Comparison of ENCODE assay signal across 16 cellular contexts in genomic region chr2:24297663-24298062, GRCh38.
A peak's percentile ranks its signal among the peaks of the same experiment; 100 is the strongest.
DNase-seq lines count a peak whose midpoint lies in the region; ATAC-seq and TF ChIP-seq lines count a peak whose summit lies in the region.
"Had no signal": no experiment of that assay in that cellular context is flagged by ENCODE, and none has a peak within 500 bp of the region (broad histone marks: within the 10 kb centered on the region; RNA-seq: fewer than 3 reads in every experiment).

No MANE protein-coding gene starts in this region.

- H3K4ac ChIP-seq in IMR-90 (ENCODE audit: low read depth, low read length) = no peak overlapping the region

- H3K27me3 Mint-ChIP-seq in activated T-cell treated with anti-CD3 and anti-CD28 coated beads, Interleukin-2, amount 50 U/mL, for 24 hours = no peaks in the 10 kb centered on the region
- no peaks in the 10 kb centered on the region for H3K27me3 Mint-ChIP-seq in activated T-cell treated with anti-CD3 and anti-CD28 coated beads, Interleukin-2, amount 50 U/mL, for 4 hours (ENCODE audit: low read depth)
- no peaks in the 10 kb centered on the region for H3K27me3 Mint-ChIP-seq in endothelial cell (ENCODE audit: unreplicated experiment)
- no peaks in the 10 kb centered on the region for H3K27me3 Mint-ChIP-seq in T-helper 2 cell treated with Interferon-gamma antibody and Interleukin-4, amounts not matched to agents 5 μg/mL and 100 μg/mL, for 36 hours (ENCODE audit: low read depth)
- H3K27me3 Mint-ChIP-seq: CD4-positive, alpha-beta T cell had no signal

- DNase-seq in activated T-cell treated with anti-CD3 and anti-CD28 coated beads, Interleukin-2, amount 50 U/mL, for 24 hours = no peak
- DNase-seq in activated T-cell treated with anti-CD3 and anti-CD28 coated beads, Interleukin-2, amount 50 U/mL, for 4 hours = no peak
- DNase-seq in ELR (ENCODE audit: low read depth) (peak; percentile 4), IMR-90 (peak; percentile 36), endothelial cell (ENCODE audit: low spot score) (no peak), dorsolateral prefrontal cortex (no peak)
- no peak for DNase-seq in T-helper 2 cell treated with Interferon-gamma antibody and Interleukin-4, amounts not matched to agents 5 μg/mL and 100 μg/mL, for 36 hours (ENCODE audit: low spot score)
- DNase-seq: AML-193; Caco-2; CD4-positive, alpha-beta T cell; GDM1; GOT3; H7 had no signal

- H3K4me3 ChIP-seq in IMR-90 (ENCODE audit: insufficient read depth, low read depth, low read length) (no peak overlapping the region), dorsolateral prefrontal cortex (no peak overlapping the region)

- H3K23ac ChIP-seq in IMR-90 (ENCODE audit: low read depth, low read length) = 0 out of 2 replicates have a peak overlapping the region, but pooled peaks have one; percentile 24

- no peak overlapping the region for H3K4me3 Mint-ChIP-seq in activated T-cell treated with anti-CD3 and anti-CD28 coated beads, Interleukin-2, amount 50 U/mL, for 24 hours
- no peak overlapping the region for H3K4me3 Mint-ChIP-seq in activated T-cell treated with anti-CD3 and anti-CD28 coated beads, Interleukin-2, amount 50 U/mL, for 4 hours
- peak overlapping the region; percentile 63 for H3K4me3 Mint-ChIP-seq in endothelial cell (ENCODE audit: unreplicated experiment)
- no peak overlapping the region for H3K4me3 Mint-ChIP-seq in T-helper 2 cell treated with Interferon-gamma antibody and Interleukin-4, amounts not matched to agents 5 μg/mL and 100 μg/mL, for 36 hours
- H3K4me3 Mint-ChIP-seq: CD4-positive, alpha-beta T cell had no signal

- H2BK120ac ChIP-seq in IMR-90 (ENCODE audit: low read depth, low read length) = no peak overlapping the region

- in situ Hi-C loops in IMR-90 (cut with MboI; ENCODE audit: low sequenced_read_pairs) = no loop called here

- peaks cover 8% of the 10 kb centered on the region for H3K9me3 ChIP-seq in IMR-90 (ENCODE audit: control insufficient read depth, insufficient read depth, low read length)
- H3K9me3 ChIP-seq: Caco-2 had no signal

- no peak for TF ChIP-seq POLR2A in IMR-90 (IDR thresholded peaks at IDR 0.05; ENCODE audit: low read depth, low read length)

- intact Hi-C loops in IMR-90 (cut with micrococcal nuclease) = no loop called here
- intact Hi-C loops in dorsolateral prefrontal cortex (cut with DNase I) = no loop called here

- peak overlapping the region; percentile 15; the same call in 1 of the 2 replicates for H3K27ac ChIP-seq in IMR-90 (ENCODE audit: insufficient read depth, low read length)
- H3K27ac ChIP-seq in dorsolateral prefrontal cortex = no peak overlapping the region
- H3K27ac ChIP-seq: C4-2B had no signal

- no peak overlapping the region for H2AK9ac ChIP-seq in IMR-90 (replicated peaks; ENCODE audit: low read depth, low read length, poor library complexity)

- no peak overlapping the region for H3K9ac ChIP-seq in IMR-90 (ENCODE audit: low read depth, low read length)

- H2AK5ac ChIP-seq in IMR-90 (ENCODE audit: low read depth, low read length) = no peak overlapping the region

- no peak overlapping the region for H3K4me2 ChIP-seq in IMR-90 (ENCODE audit: low read depth, low read length)

- no CpG with 5 or more reads among the region's 4 CpGs for WGBS in IMR-90 (ENCODE audit: extremely low coverage in 2 of 2, insufficient read length in 1 of 2), 2 experiments

- H2AFZ ChIP-seq in IMR-90 (replicated peaks; ENCODE audit: low read length, poor library complexity) = no peak overlapping the region

- dilution Hi-C loops in IMR-90 (cut with HindIII; ENCODE audit: low sequenced_read_pairs, unreplicated experiment) = no loop called here

- H4K5ac ChIP-seq in IMR-90 (ENCODE audit: low read depth, low read length) = peak overlapping the region; percentile 15; the same call in 1 of the 2 replicates

- peak overlapping the region; percentile 46 for H2BK5ac ChIP-seq in IMR-90 (ENCODE audit: low read depth, low read length, poor library complexity, severe bottlenecking)

- no peaks in the 10 kb centered on the region for H3K9me3 Mint-ChIP-seq in activated T-cell treated with anti-CD3 and anti-CD28 coated beads, Interleukin-2, amount 50 U/mL, for 24 hours
- no peaks in the 10 kb centered on the region for H3K9me3 Mint-ChIP-seq in activated T-cell treated with anti-CD3 and anti-CD28 coated beads, Interleukin-2, amount 50 U/mL, for 4 hours
- no peaks in the 10 kb centered on the region for H3K9me3 Mint-ChIP-seq in endothelial cell (ENCODE audit: unreplicated experiment)
- H3K9me3 Mint-ChIP-seq in T-helper 2 cell treated with Interferon-gamma antibody and Interleukin-4, amounts not matched to agents 5 μg/mL and 100 μg/mL, for 36 hours = no peaks in the 10 kb centered on the region
- H3K9me3 Mint-ChIP-seq: CD4-positive, alpha-beta T cell had no signal

- no peaks in the 10 kb centered on the region for H3K79me1 ChIP-seq in IMR-90 (ENCODE audit: low read depth in 1 of 2, low read length in 2 of 2)

- H3K4me1 Mint-ChIP-seq in activated T-cell treated with anti-CD3 and anti-CD28 coated beads, Interleukin-2, amount 50 U/mL, for 24 hours (ENCODE audit: low read depth) = peaks cover 3% of the 10 kb centered on the region
- H3K4me1 Mint-ChIP-seq in activated T-cell treated with anti-CD3 and anti-CD28 coated beads, Interleukin-2, amount 50 U/mL, for 4 hours (ENCODE audit: low read depth) = no peaks in the 10 kb centered on the region
- no peaks in the 10 kb centered on the region for H3K4me1 Mint-ChIP-seq in endothelial cell (ENCODE audit: unreplicated experiment)
- no peaks in the 10 kb centered on the region for H3K4me1 Mint-ChIP-seq in T-helper 2 cell treated with Interferon-gamma antibody and Interleukin-4, amounts not matched to agents 5 μg/mL and 100 μg/mL, for 36 hours (ENCODE audit: low read depth)

- TF ChIP-seq CTCF in IMR-90 (conservative IDR thresholded peaks at IDR 0.05; ENCODE audit: low read depth, low read length) (no peak), endothelial cell (IDR thresholded peaks at IDR 0.05; ENCODE audit: unreplicated experiment) (no peak), dorsolateral prefrontal cortex (IDR thresholded peaks at IDR 0.05 in 54 of 56, conservative IDR thresholded peaks at IDR 0.05 in 2 of 56; ENCODE audit: low read depth in 1 of 56, partially characterized antibody in 56 of 56) (no peak)

- ATAC-seq in activated T-cell treated with anti-CD3 and anti-CD28 coated beads, Interleukin-2, amount 50 U/mL, for 4 hours = no peak
- ATAC-seq in IMR-90 (ENCODE audit: low read depth) (peak; percentile 53; the same call in 1 of the 2 replicates), GM19397 (IDR thresholded peaks at IDR 0.05; ENCODE audit: unreplicated experiment) (no peak)
- ATAC-seq: HepG2 had no signal

- no peaks in the 10 kb centered on the region; the same call in 1 of the 2 replicates for H3K9me1 ChIP-seq in IMR-90 (ENCODE audit: insufficient read depth, low read length)

- no peak overlapping the region for H3K56ac ChIP-seq in IMR-90 (ENCODE audit: extremely low read depth, insufficient read depth, low read length)

- peak overlapping the region; percentile 10; the same call in 1 of the 2 replicates for H3K14ac ChIP-seq in IMR-90 (replicated peaks; ENCODE audit: low read depth, low read length)

- POLR2A ChIA-PET in IMR-90 (lab: Charles Lee; ENCODE audit: unreplicated experiment) = no interaction called here

- H3K4me1 ChIP-seq in IMR-90 (ENCODE audit: control insufficient read depth, insufficient read depth, low read length) = peaks cover 6% of the 10 kb centered on the region
- H3K4me1 ChIP-seq: Caco-2 had no signal

- no peaks in the 10 kb centered on the region for H3K27me3 ChIP-seq in IMR-90 (ENCODE audit: control insufficient read depth, insufficient read depth, low read length)
- H3K27me3 ChIP-seq in dorsolateral prefrontal cortex = no peaks in the 10 kb centered on the region

- H3K18ac ChIP-seq in IMR-90 (ENCODE audit: low read depth, low read length) = peak overlapping the region; percentile 20

- TF ChIP-seq RAD21 in IMR-90 (IDR thresholded peaks at IDR 0.05; ENCODE audit: low read length) = no peak

- H2BK20ac ChIP-seq in IMR-90 (ENCODE audit: low read depth, low read length) = no peak overlapping the region

- no peak overlapping the region for H2BK15ac ChIP-seq in IMR-90 (ENCODE audit: low read depth, low read length)

- no TSS peak for BruUV-seq in IMR-90 (replicated peaks; lab: Mats Ljungman, UMichigan)

- H3K27ac Mint-ChIP-seq in activated T-cell treated with anti-CD3 and anti-CD28 coated beads, Interleukin-2, amount 50 U/mL, for 24 hours = peak overlapping the region; percentile 4
- H3K27ac Mint-ChIP-seq in endothelial cell (ENCODE audit: unreplicated experiment) = no peak overlapping the region
- no peak overlapping the region for H3K27ac Mint-ChIP-seq in T-helper 2 cell treated with Interferon-gamma antibody and Interleukin-4, amounts not matched to agents 5 μg/mL and 100 μg/mL, for 36 hours
- H3K27ac Mint-ChIP-seq: CD4-positive, alpha-beta T cell had no signal

- H4K8ac ChIP-seq in IMR-90 (ENCODE audit: low read depth in 2 of 2, low read length in 2 of 2) = no peak overlapping the region

- no peak overlapping the region; the same call in 1 of the 2 replicates for H4K91ac ChIP-seq in IMR-90 (ENCODE audit: insufficient read depth, low read depth, low read length)

- CTCF ChIA-PET in IMR-90 (lab: Yijun Ruan, JAX) = no interaction called here

- peaks cover 35% of the 10 kb centered on the region for H3K36me3 ChIP-seq in IMR-90 (ENCODE audit: control insufficient read depth, insufficient read depth, low read length)

- no peaks in the 10 kb centered on the region for H4K20me1 ChIP-seq in IMR-90 (ENCODE audit: insufficient read depth, low read length)

- peaks cover 89% of the 10 kb centered on the region for H3K36me3 Mint-ChIP-seq in activated T-cell treated with anti-CD3 and anti-CD28 coated beads, Interleukin-2, amount 50 U/mL, for 24 hours (ENCODE audit: low read depth)
- H3K36me3 Mint-ChIP-seq in activated T-cell treated with anti-CD3 and anti-CD28 coated beads, Interleukin-2, amount 50 U/mL, for 4 hours (ENCODE audit: insufficient read depth) = peaks cover 45% of the 10 kb centered on the region
- H3K36me3 Mint-ChIP-seq in endothelial cell (ENCODE audit: low read depth, unreplicated experiment) = peaks cover 43% of the 10 kb centered on the region
- peaks cover 63% of the 10 kb centered on the region for H3K36me3 Mint-ChIP-seq in T-helper 2 cell treated with Interferon-gamma antibody and Interleukin-4, amounts not matched to agents 5 μg/mL and 100 μg/mL, for 36 hours (ENCODE audit: low read depth)

TF ChIP-seq in IMR-90, 13 proteins besides CTCF, POLR2A, EP300 and RAD21 (continues in another document):
- TF ChIP-seq MAFK (IDR thresholded peaks at IDR 0.05; ENCODE audit: low read depth, low read length) (no peak), FOS (IDR thresholded peaks at IDR 0.05; ENCODE audit: low read depth, low read length) (no peak), ELK1 (IDR thresholded peaks at IDR 0.05; ENCODE audit: borderline replicate concordance, low read depth, low read length) (no peak)

Comparison
In these comparisons a context has a peak if more than half of its experiments do, and no peak if none do; other contexts are left out.
1. DNase-seq: peak in ELR (single experiment) and IMR-90 (single experiment); none in activated T-cell treated with anti-CD3 and anti-CD28 coated beads, Interleukin-2, amount 50 U/mL, for 24 hours (single experiment), activated T-cell treated with anti-CD3 and anti-CD28 coated beads, Interleukin-2, amount 50 U/mL, for 4 hours (single experiment), endothelial cell (single experiment), T-helper 2 cell treated with Interferon-gamma antibody and Interleukin-4, amounts not matched to agents 5 μg/mL and 100 μg/mL, for 36 hours (single experiment) and dorsolateral prefrontal cortex (0 of 10).